In genomic region chr6:19804362-19805145, GRCh38 we compare ENCODE assay signal across 1 cellular context.
TF ChIP-seq lines count a peak whose summit lies in the region.

No MANE protein-coding gene starts in this region.

TF ChIP-seq in K562, 482 proteins besides CTCF, POLR2A, EP300 and RAD21 (continued from another document and continues in another):
- TF ChIP-seq ZBTB33 (CRISPR knock-in tag; IDR thresholded peaks at IDR 0.05): peak; percentile 79
- TF ChIP-seq FIP1L1 (IDR thresholded peaks at IDR 0.05; ENCODE audit: low read depth, low read length, poor library complexity, severe bottlenecking): peak; percentile 80
- peak; percentile 86 for TF ChIP-seq SOX6 (IDR thresholded peaks at IDR 0.05)
- no peak for TF ChIP-seq SIX5 (IDR thresholded peaks at IDR 0.05; ENCODE audit: borderline replicate concordance in 1 of 2, insufficient read depth in 1 of 2, low read depth in 1 of 2, low read length in 2 of 2)
- peak; percentile 96 for TF ChIP-seq L3MBTL2 (IDR thresholded peaks at IDR 0.05)
- TF ChIP-seq TEAD1 (CRISPR knock-in tag; IDR thresholded peaks at IDR 0.05): peak; percentile 51 to 98; a peak in 3 of 4 replicates
- TF ChIP-seq BRD4 (IDR thresholded peaks at IDR 0.05): no peak; the same call in 1 of the 2 replicates
- TF ChIP-seq TBL1XR1 (IDR thresholded peaks at IDR 0.05; ENCODE audit: low read length in 2 of 2): peak in 1 of 2 experiments; percentile 85; a peak in 2 of 4 replicates
- TF ChIP-seq, protein P1, sequence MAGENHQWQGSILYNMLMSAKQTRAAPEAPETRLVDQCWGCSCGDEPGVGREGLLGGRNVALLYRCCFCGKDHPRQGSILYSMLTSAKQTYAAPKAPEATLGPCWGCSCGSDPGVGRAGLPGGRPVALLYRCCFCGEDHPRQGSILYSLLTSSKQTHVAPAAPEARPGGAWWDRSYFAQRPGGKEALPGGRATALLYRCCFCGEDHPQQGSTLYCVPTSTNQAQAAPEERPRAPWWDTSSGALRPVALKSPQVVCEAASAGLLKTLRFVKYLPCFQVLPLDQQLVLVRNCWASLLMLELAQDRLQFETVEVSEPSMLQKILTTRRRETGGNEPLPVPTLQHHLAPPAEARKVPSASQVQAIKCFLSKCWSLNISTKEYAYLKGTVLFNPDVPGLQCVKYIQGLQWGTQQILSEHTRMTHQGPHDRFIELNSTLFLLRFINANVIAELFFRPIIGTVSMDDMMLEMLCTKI (IDR thresholded peaks at IDR 0.05; ENCODE audit: partially characterized antibody): no peak
- peak; percentile 79 for TF ChIP-seq ZNF766 (CRISPR knock-in tag; conservative IDR thresholded peaks at IDR 0.05)
- TF ChIP-seq POLR2H (tag; IDR thresholded peaks at IDR 0.05; ENCODE audit: low read depth): peak; percentile 74
- peak; percentile 85 for TF ChIP-seq RBM25 (IDR thresholded peaks at IDR 0.05; ENCODE audit: low read depth, low read length, severe bottlenecking)
- TF ChIP-seq CCNT2 (IDR thresholded peaks at IDR 0.05; ENCODE audit: borderline replicate concordance, extremely low read depth, insufficient read length, low read depth, low read length): peak; percentile 100
- peak; percentile 55; the same call in 1 of the 2 replicates for TF ChIP-seq HNRNPL (IDR thresholded peaks at IDR 0.05; ENCODE audit: low read depth, low read length)
- TF ChIP-seq PTRF (tag; IDR thresholded peaks at IDR 0.05): no peak
- TF ChIP-seq GABPA (tag; conservative IDR thresholded peaks at IDR 0.05; ENCODE audit: low read depth): 0 out of 2 replicates have a peak, but pooled peaks have one; percentile 10
- peak; percentile 67 for TF ChIP-seq KDM5B (IDR thresholded peaks at IDR 0.05; ENCODE audit: insufficient replicate concordance, low read depth, low read length)
- TF ChIP-seq RREB1 (CRISPR knock-in tag; IDR thresholded peaks at IDR 0.05): 0 out of 2 replicates have a peak, but pooled peaks have one; percentile 43
- TF ChIP-seq VEZF1 (CRISPR knock-in tag; IDR thresholded peaks at IDR 0.05): peak; percentile 90
- TF ChIP-seq ZNF282 (CRISPR knock-in tag; IDR thresholded peaks at IDR 0.05): no peak
- peak; percentile 89; the same call in 1 of the 2 replicates for TF ChIP-seq FOXJ2 (tag; IDR thresholded peaks at IDR 0.05)
- peak; percentile 53 for TF ChIP-seq TCF3 (CRISPR knock-in tag; IDR thresholded peaks at IDR 0.05)
- TF ChIP-seq DPF2 (IDR thresholded peaks at IDR 0.05): peak; percentile 57; the same call in 1 of the 2 replicates
- peak; percentile 74 for TF ChIP-seq TEAD4 (IDR thresholded peaks at IDR 0.05; ENCODE audit: low read length)
- no peak; the same call in 1 of the 2 replicates for TF ChIP-seq TEAD4 (CRISPR knock-in tag; IDR thresholded peaks at IDR 0.05; ENCODE audit: borderline replicate concordance)
- TF ChIP-seq BRCA1 (IDR thresholded peaks at IDR 0.05): no peak
- no peak for TF ChIP-seq BRCA1 (CRISPR knock-in tag; IDR thresholded peaks at IDR 0.05)
- peak; percentile 78 for TF ChIP-seq E2F4 (CRISPR knock-in tag; IDR thresholded peaks at IDR 0.05; ENCODE audit: low read depth)
- peak; percentile 75 to 92 for TF ChIP-seq MAZ (CRISPR knock-in tag; conservative IDR thresholded peaks at IDR 0.05 in 1 of 2, IDR thresholded peaks at IDR 0.05 in 1 of 2)
- TF ChIP-seq, protein P2, sequence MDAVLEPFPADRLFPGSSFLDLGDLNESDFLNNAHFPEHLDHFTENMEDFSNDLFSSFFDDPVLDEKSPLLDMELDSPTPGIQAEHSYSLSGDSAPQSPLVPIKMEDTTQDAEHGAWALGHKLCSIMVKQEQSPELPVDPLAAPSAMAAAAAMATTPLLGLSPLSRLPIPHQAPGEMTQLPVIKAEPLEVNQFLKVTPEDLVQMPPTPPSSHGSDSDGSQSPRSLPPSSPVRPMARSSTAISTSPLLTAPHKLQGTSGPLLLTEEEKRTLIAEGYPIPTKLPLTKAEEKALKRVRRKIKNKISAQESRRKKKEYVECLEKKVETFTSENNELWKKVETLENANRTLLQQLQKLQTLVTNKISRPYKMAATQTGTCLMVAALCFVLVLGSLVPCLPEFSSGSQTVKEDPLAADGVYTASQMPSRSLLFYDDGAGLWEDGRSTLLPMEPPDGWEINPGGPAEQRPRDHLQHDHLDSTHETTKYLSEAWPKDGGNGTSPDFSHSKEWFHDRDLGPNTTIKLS (IDR thresholded peaks at IDR 0.05; ENCODE audit: borderline replicate concordance, low read depth): peak; percentile 75
- TF ChIP-seq, protein P3, sequence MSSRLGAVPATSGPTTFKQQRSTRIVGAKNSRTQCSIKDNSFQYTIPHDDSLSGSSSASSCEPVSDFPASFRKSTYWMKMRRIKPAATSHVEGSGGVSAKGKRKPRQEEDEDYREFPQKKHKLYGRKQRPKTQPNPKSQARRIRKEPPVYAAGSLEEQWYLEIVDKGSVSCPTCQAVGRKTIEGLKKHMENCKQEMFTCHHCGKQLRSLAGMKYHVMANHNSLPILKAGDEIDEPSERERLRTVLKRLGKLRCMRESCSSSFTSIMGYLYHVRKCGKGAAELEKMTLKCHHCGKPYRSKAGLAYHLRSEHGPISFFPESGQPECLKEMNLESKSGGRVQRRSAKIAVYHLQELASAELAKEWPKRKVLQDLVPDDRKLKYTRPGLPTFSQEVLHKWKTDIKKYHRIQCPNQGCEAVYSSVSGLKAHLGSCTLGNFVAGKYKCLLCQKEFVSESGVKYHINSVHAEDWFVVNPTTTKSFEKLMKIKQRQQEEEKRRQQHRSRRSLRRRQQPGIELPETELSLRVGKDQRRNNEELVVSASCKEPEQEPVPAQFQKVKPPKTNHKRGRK (tag; IDR thresholded peaks at IDR 0.05): no peak
- TF ChIP-seq BRF1 (IDR thresholded peaks at IDR 0.05; ENCODE audit: borderline replicate concordance, extremely low read depth, insufficient read length): no peak
- no peak for TF ChIP-seq NR2F6 (CRISPR knock-in tag; IDR thresholded peaks at IDR 0.05)
- 0 out of 4 replicates have a peak, but pooled peaks of 1 of the 2 experiments have one; percentile 41 for TF ChIP-seq ZNF318 (IDR thresholded peaks at IDR 0.05; ENCODE audit: borderline replicate concordance in 1 of 2, low read depth in 1 of 2)
